27 cellular contexts compared by ENCODE assay signal in the genomic region with DNA sequence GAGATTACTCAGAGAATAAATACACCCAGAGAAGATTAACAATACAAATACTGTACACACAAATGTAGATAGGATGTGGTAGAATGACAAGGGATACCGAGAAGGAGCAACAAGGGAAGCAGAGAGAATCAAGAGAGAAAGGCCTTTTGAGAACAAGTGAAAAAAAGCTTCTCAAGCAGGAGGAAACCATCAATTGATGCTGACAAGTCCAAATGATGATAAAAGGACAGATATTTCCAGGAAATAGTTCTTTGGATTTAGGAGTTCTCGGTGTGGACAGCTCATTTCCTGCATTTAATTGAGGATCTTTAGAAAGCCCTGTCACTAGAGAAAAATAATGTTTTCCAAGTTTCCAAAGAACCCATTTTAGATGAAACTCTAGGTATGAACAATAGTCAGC. TPM values are rescaled to one million over a fixed set of nuclear protein-coding genes. Genes with fewer than 3 reads are reported as not detected.
"Had no signal": no experiment of that assay in that cellular context is flagged by ENCODE, and none has a peak within 500 bp of the region (broad histone marks: within the 10 kb centered on the region; RNA-seq: fewer than 3 reads in every experiment).

No MANE protein-coding gene starts in this region.

- H3K36me3 Mint-ChIP-seq: activated naive CD4-positive, alpha-beta T cell treated with anti-CD3 and anti-CD28 coated beads, Interleukin-2, amount 50 U/mL, for 24 hours had no signal

- H3K4me3 ChIP-seq: breast epithelium, Peyer's patch had no signal

- ATAC-seq: activated CD4-positive, CD25-positive, alpha-beta regulatory T cell treated with anti-CD3 and anti-CD28 coated beads, Interleukin-2, amount 50 U/mL, for 24 hours; activated CD8-positive, alpha-beta T cell treated with anti-CD3 and anti-CD28 coated beads for 36 hours; activated T-cell treated with anti-CD3 and anti-CD28 coated beads, Interleukin-2, amount 50 U/mL, for 72 hours had no signal

- H3K4me1 ChIP-seq: breast epithelium, Peyer's patch had no signal

- H3K27me3 ChIP-seq: breast epithelium, Peyer's patch had no signal

- H3K27ac ChIP-seq: breast epithelium, Peyer's patch had no signal

- H3K4me3 Mint-ChIP-seq: activated CD8-positive, alpha-beta T cell treated with anti-CD3 and anti-CD28 coated beads for 36 hours; activated naive CD4-positive, alpha-beta T cell treated with anti-CD3 and anti-CD28 coated beads, Interleukin-2, amount 50 U/mL, for 24 hours; activated T-cell treated with anti-CD3 and anti-CD28 coated beads, Interleukin-2, amount 50 U/mL, for 72 hours; T-helper 1 cell treated with Interleukin-12 subunit alpha and Interleukin-12 subunit beta and Interleukin-4 antibody, amounts not matched to agents 30 μg/mL and 1 μg/mL, for 36 hours had no signal

- H3K9me3 ChIP-seq: breast epithelium, Peyer's patch had no signal

- H3K27ac Mint-ChIP-seq: activated CD8-positive, alpha-beta T cell treated with anti-CD3 and anti-CD28 coated beads for 36 hours; activated naive CD4-positive, alpha-beta T cell treated with anti-CD3 and anti-CD28 coated beads, Interleukin-2, amount 50 U/mL, for 24 hours; activated T-cell treated with anti-CD3 and anti-CD28 coated beads, Interleukin-2, amount 50 U/mL, for 72 hours; activated T-helper 2 cell treated with anti-CD3 and anti-CD28 coated beads, Interferon-gamma antibody, Interleukin-2, Interleukin-4, amounts not matched to agents 10 μg/mL and 5 μg/mL and 100 μg/mL, durations not matched to agents 14 hours and 24 hours and 36 hours; T-helper 1 cell treated with Interleukin-12 subunit alpha and Interleukin-12 subunit beta and Interleukin-4 antibody, amounts not matched to agents 30 μg/mL and 1 μg/mL, for 36 hours had no signal

- H3K4me1 Mint-ChIP-seq: activated naive CD4-positive, alpha-beta T cell treated with anti-CD3 and anti-CD28 coated beads, Interleukin-2, amount 50 U/mL, for 24 hours had no signal

- H3K36me3 ChIP-seq: breast epithelium, Peyer's patch had no signal

- H3K9me3 Mint-ChIP-seq: activated CD8-positive, alpha-beta T cell treated with anti-CD3 and anti-CD28 coated beads for 36 hours; activated naive CD4-positive, alpha-beta T cell treated with anti-CD3 and anti-CD28 coated beads, Interleukin-2, amount 50 U/mL, for 24 hours; activated T-cell treated with anti-CD3 and anti-CD28 coated beads, Interleukin-2, amount 50 U/mL, for 72 hours; activated T-helper 2 cell treated with anti-CD3 and anti-CD28 coated beads, Interferon-gamma antibody, Interleukin-2, Interleukin-4, amounts not matched to agents 10 μg/mL and 5 μg/mL and 100 μg/mL, durations not matched to agents 14 hours and 24 hours and 36 hours; T-helper 1 cell treated with Interleukin-12 subunit alpha and Interleukin-12 subunit beta and Interleukin-4 antibody, amounts not matched to agents 30 μg/mL and 1 μg/mL, for 36 hours had no signal

- DNase-seq: activated CD4-positive, alpha-beta T cell treated with anti-CD3 and anti-CD28 coated beads for 4 hours; activated CD8-positive, alpha-beta memory T cell treated with anti-CD3 and anti-CD28 coated beads, Interleukin-2, amount 50 U/mL, for 4 hours; activated CD8-positive, alpha-beta T cell treated with anti-CD3 and anti-CD28 coated beads for 36 hours; activated gamma-delta T cell treated with Interleukin-2 at 50 U/mL for 16 hours; activated T-cell treated with anti-CD3 and anti-CD28 coated beads, Interleukin-2, amount 50 U/mL, for 72 hours; aorta; caudate nucleus; KG1; NCI-H1092; NCI-H1417; NCI-H1930; NCI-H2107; NCI-H2171 treated with DMSO at 0.1 percent for 48 hours; NCI-H345; NCI-H510A; NCI-H526 treated with DMSO at 0.1 percent for 48 hours; NK-92 treated with Interleukin-12 subunit alpha and Interleukin-12 subunit beta, amount 100 ng/mL, for 24 hours; Peyer's patch; SHP77 treated with DMSO at 0.1 percent for 48 hours had no signal

RNA-seq across cellular contexts. Expression of gene NPY5R, which starts 48.1 kb away (rescaled TPM):
- total RNA-seq: activated CD8-positive, alpha-beta T cell treated with anti-CD3 and anti-CD28 coated beads for 36 hours; activated T-cell treated with anti-CD3 and anti-CD28 coated beads, Interleukin-2, amount 50 U/mL, for 72 hours; activated T-helper 2 cell treated with anti-CD3 and anti-CD28 coated beads, Interferon-gamma antibody, Interleukin-2, Interleukin-4, amounts not matched to agents 10 μg/mL and 5 μg/mL and 100 μg/mL, durations not matched to agents 14 hours and 24 hours and 36 hours; LHCN-M2; M059J; SK-MEL-5 had no signal

RNA-seq across cellular contexts. Expression of gene NPY1R, which starts 59.4 kb away (rescaled TPM):
- total RNA-seq: activated CD8-positive, alpha-beta T cell treated with anti-CD3 and anti-CD28 coated beads for 36 hours; activated T-cell treated with anti-CD3 and anti-CD28 coated beads, Interleukin-2, amount 50 U/mL, for 72 hours; activated T-helper 2 cell treated with anti-CD3 and anti-CD28 coated beads, Interferon-gamma antibody, Interleukin-2, Interleukin-4, amounts not matched to agents 10 μg/mL and 5 μg/mL and 100 μg/mL, durations not matched to agents 14 hours and 24 hours and 36 hours; LHCN-M2; M059J; SK-MEL-5 had no signal
